ENCODE assay signal across 17 cellular contexts in genomic region chr3:37240170-37240945, GRCh38.
"Had no signal": no experiment of that assay in that cellular context is flagged by ENCODE, and none has a peak within 500 bp of the region (broad histone marks: within the 10 kb centered on the region; RNA-seq: fewer than 3 reads in every experiment).

No MANE protein-coding gene starts in this region.

- H3K27ac ChIP-seq: adrenal gland, heart right ventricle, testis had no signal

- H3K9me3 ChIP-seq: adrenal gland, heart right ventricle, mucosa of descending colon, testis had no signal

- DNase-seq: activated CD8-positive, alpha-beta memory T cell treated with anti-CD3 and anti-CD28 coated beads, Interleukin-2, amount 10 ng/mL, durations not matched to agents 7 days and 5 days; activated naive CD4-positive, alpha-beta T cell; activated T-cell treated with anti-CD3 and anti-CD28 coated beads, Interleukin-2, amount 50 U/mL, for 4 hours; adrenal gland; central memory CD4-positive, alpha-beta T cell; effector memory CD4-positive, alpha-beta T cell; heart right ventricle; islet precursor cell; mammary epithelial cell; mucosa of descending colon; naive thymus-derived CD8-positive, alpha-beta T cell; stimulated activated CD4-positive, alpha-beta T cell treated with anti-CD3 and anti-CD28 coated beads, Interleukin-12 subunit alpha, Interleukin-12 subunit beta, amount 100 ng/mL, for 4 hours; testis had no signal

- H3K4me3 ChIP-seq: adrenal gland, heart right ventricle, mucosa of descending colon, testis had no signal

- H3K27me3 ChIP-seq: adrenal gland, heart right ventricle, testis had no signal

- H3K27ac Mint-ChIP-seq: activated CD8-positive, alpha-beta memory T cell treated with anti-CD3 and anti-CD28 coated beads, Interleukin-2, amount 10 ng/mL, durations not matched to agents 7 days and 5 days; stimulated activated naive CD8-positive, alpha-beta T cell treated with anti-CD3 and anti-CD28 coated beads, Interleukin-15, Interleukin-2, amounts not matched to agents 100 ng/mL and 50 ng/mL, for 24 hours; T-helper 2 cell treated with Interferon-gamma antibody and Interleukin-4, amounts not matched to agents 5 μg/mL and 100 μg/mL, for 36 hours had no signal

- H3K36me3 ChIP-seq: adrenal gland, heart right ventricle had no signal

- H3K9me3 Mint-ChIP-seq: activated T-cell treated with anti-CD3 and anti-CD28 coated beads, Interleukin-2, amount 50 U/mL, for 4 hours; naive thymus-derived CD8-positive, alpha-beta T cell; stimulated activated naive CD8-positive, alpha-beta T cell treated with anti-CD3 and anti-CD28 coated beads, Interleukin-15, Interleukin-2, amounts not matched to agents 100 ng/mL and 50 ng/mL, for 24 hours; T-helper 2 cell treated with Interferon-gamma antibody and Interleukin-4, amounts not matched to agents 5 μg/mL and 100 μg/mL, for 36 hours had no signal

- H3K36me3 Mint-ChIP-seq: naive thymus-derived CD8-positive, alpha-beta T cell had no signal

- H3K4me3 Mint-ChIP-seq: activated CD8-positive, alpha-beta memory T cell treated with anti-CD3 and anti-CD28 coated beads, Interleukin-2, amount 10 ng/mL, durations not matched to agents 7 days and 5 days; activated T-cell treated with anti-CD3 and anti-CD28 coated beads, Interleukin-2, amount 50 U/mL, for 4 hours; stimulated activated naive CD8-positive, alpha-beta T cell treated with anti-CD3 and anti-CD28 coated beads, Interleukin-15, Interleukin-2, amounts not matched to agents 100 ng/mL and 50 ng/mL, for 24 hours; T-helper 2 cell treated with Interferon-gamma antibody and Interleukin-4, amounts not matched to agents 5 μg/mL and 100 μg/mL, for 36 hours had no signal

- ATAC-seq: activated CD4-positive, CD25-positive, alpha-beta regulatory T cell treated with anti-CD3 and anti-CD28 coated beads, Interleukin-2, amount 50 U/mL, for 24 hours; activated CD8-positive, alpha-beta memory T cell treated with anti-CD3 and anti-CD28 coated beads, Interleukin-2, amount 10 ng/mL, durations not matched to agents 7 days and 5 days; activated T-cell treated with anti-CD3 and anti-CD28 coated beads, Interleukin-2, amount 50 U/mL, for 4 hours; heart right ventricle; left lobe of liver; mucosa of descending colon; naive thymus-derived CD8-positive, alpha-beta T cell had no signal
